36 cellular contexts compared by ENCODE assay signal in genomic region chrX:151929131-151929530, GRCh38. TPM values are rescaled to one million over a fixed set of nuclear protein-coding genes. Genes with fewer than 3 reads are reported as not detected.
"Had no signal": no experiment of that assay in that cellular context is flagged by ENCODE, and none has a peak within 500 bp of the region (broad histone marks: within the 10 kb centered on the region; RNA-seq: fewer than 3 reads in every experiment).

No MANE protein-coding gene starts in this region.

- H3K4me3 Mint-ChIP-seq: immature natural killer cell; naive B cell; natural killer cell; nephron progenitor cell; neural progenitor cell; stimulated activated effector memory CD8-positive, alpha-beta T cell treated with anti-CD3 and anti-CD28 coated beads, Interleukin-12 subunit alpha, Interleukin-12 subunit beta, amount 100 ng/mL, for 72 hours; stimulated activated naive CD8-positive, alpha-beta T cell treated with anti-CD3 and anti-CD28 coated beads, Interleukin-15, Interleukin-2, amounts not matched to agents 100 ng/mL and 50 ng/mL, for 24 hours; type B pancreatic cell had no signal

- FAIRE-seq: islet of Langerhans, kidney, small intestine had no signal

- H3K4me3 ChIP-seq: left lung, lower lobe of right lung, neural progenitor cell, spleen, suprapubic skin, thoracic aorta, tibial artery, uterus had no signal

- H2AFZ ChIP-seq: neural progenitor cell, parathyroid adenoma had no signal

- H3K36me3 Mint-ChIP-seq: immature natural killer cell; naive B cell; natural killer cell; neural progenitor cell; stimulated activated effector memory CD8-positive, alpha-beta T cell treated with anti-CD3 and anti-CD28 coated beads, Interleukin-12 subunit alpha, Interleukin-12 subunit beta, amount 100 ng/mL, for 72 hours; type B pancreatic cell had no signal

- H3K36me3 ChIP-seq: left lung, lower lobe of right lung, neural progenitor cell, neutrophil, spleen, suprapubic skin, thoracic aorta, tibial artery, uterus had no signal

- H3K27me3 Mint-ChIP-seq: naive B cell; progenitor cell of endocrine pancreas; stimulated activated naive CD8-positive, alpha-beta T cell treated with anti-CD3 and anti-CD28 coated beads, Interleukin-15, Interleukin-2, amounts not matched to agents 100 ng/mL and 50 ng/mL, for 24 hours; type B pancreatic cell had no signal

- H3K9ac ChIP-seq: neural progenitor cell, parathyroid adenoma had no signal

- DNase-seq: hypothalamus; immature natural killer cell; kidney; left colon; left lung; lower lobe of right lung; mammary epithelial cell; mesenchymal stem cell; naive B cell; natural killer cell; nephron progenitor cell; occipital lobe; small intestine; spleen; stimulated activated CD4-positive, alpha-beta T cell treated with anti-CD3 and anti-CD28 coated beads, Interleukin-4, amount 100 ng/mL, for 24 hours; stimulated activated naive CD4-positive, alpha-beta T cell; tibial artery; uterus had no signal

- ATAC-seq: left colon; left lung; lower lobe of right lung; natural killer cell; right cardiac atrium; sciatic nerve; stimulated activated effector memory CD8-positive, alpha-beta T cell treated with anti-CD3 and anti-CD28 coated beads, Interleukin-12 subunit alpha, Interleukin-12 subunit beta, amount 100 ng/mL, for 72 hours had no signal

- H3K4me1 Mint-ChIP-seq: immature natural killer cell; naive B cell; natural killer cell; nephron progenitor cell; neural progenitor cell; stimulated activated effector memory CD8-positive, alpha-beta T cell treated with anti-CD3 and anti-CD28 coated beads, Interleukin-12 subunit alpha, Interleukin-12 subunit beta, amount 100 ng/mL, for 72 hours had no signal

- H3K9me3 ChIP-seq: left lung, lower lobe of right lung, neutrophil, spleen, suprapubic skin, thoracic aorta, tibial artery, uterus had no signal

- H3K79me2 ChIP-seq: parathyroid adenoma had no signal

- H3K27ac ChIP-seq: left lung, lower lobe of right lung, neural progenitor cell, neutrophil, parathyroid adenoma, spleen, suprapubic skin, thoracic aorta, tibial artery, uterus had no signal

- H3K27ac Mint-ChIP-seq: immature natural killer cell; natural killer cell; nephron progenitor cell; neural progenitor cell; progenitor cell of endocrine pancreas; stimulated activated effector memory CD8-positive, alpha-beta T cell treated with anti-CD3 and anti-CD28 coated beads, Interleukin-12 subunit alpha, Interleukin-12 subunit beta, amount 100 ng/mL, for 72 hours; stimulated activated naive CD8-positive, alpha-beta T cell treated with anti-CD3 and anti-CD28 coated beads, Interleukin-15, Interleukin-2, amounts not matched to agents 100 ng/mL and 50 ng/mL, for 24 hours; type B pancreatic cell had no signal

- H3K27me3 ChIP-seq: left lung, neural progenitor cell, neutrophil, spleen, suprapubic skin, tibial artery, uterus had no signal

- H3K4me1 ChIP-seq: left lung, lower lobe of right lung, neural progenitor cell, parathyroid adenoma, spleen, suprapubic skin, tibial artery, uterus had no signal

- H3K9me3 Mint-ChIP-seq: stimulated activated effector memory CD8-positive, alpha-beta T cell treated with anti-CD3 and anti-CD28 coated beads, Interleukin-12 subunit alpha, Interleukin-12 subunit beta, amount 100 ng/mL, for 72 hours; stimulated activated naive CD8-positive, alpha-beta T cell treated with anti-CD3 and anti-CD28 coated beads, Interleukin-15, Interleukin-2, amounts not matched to agents 100 ng/mL and 50 ng/mL, for 24 hours; type B pancreatic cell had no signal

- H3K4me2 ChIP-seq: neural progenitor cell had no signal

RNA-seq across cellular contexts. Expression of gene MAGEA4, which starts 16.4 kb away (rescaled TPM):
- total RNA-seq: kidney, left colon, left lung, liver, lower lobe of right lung, mammary epithelial cell, natural killer cell, occipital lobe, osteocyte, progenitor cell of endocrine pancreas, pulmonary artery endothelial cell, renal cortical epithelial cell, right cardiac atrium, sciatic nerve, spleen, subcutaneous adipose tissue, suprapubic skin, thoracic aorta, ureter, uterus had no signal
- polyA plus RNA-seq: immature natural killer cell, liver, mammary epithelial cell, right cardiac atrium, small intestine, spleen had no signal

RNA-seq across cellular contexts. Expression of gene GABRE, which starts 45.3 kb away (rescaled TPM):
- total RNA-seq: natural killer cell had no signal
- polyA plus RNA-seq: immature natural killer cell had no signal
